8 cellular contexts compared by ENCODE assay signal in the genomic region with DNA sequence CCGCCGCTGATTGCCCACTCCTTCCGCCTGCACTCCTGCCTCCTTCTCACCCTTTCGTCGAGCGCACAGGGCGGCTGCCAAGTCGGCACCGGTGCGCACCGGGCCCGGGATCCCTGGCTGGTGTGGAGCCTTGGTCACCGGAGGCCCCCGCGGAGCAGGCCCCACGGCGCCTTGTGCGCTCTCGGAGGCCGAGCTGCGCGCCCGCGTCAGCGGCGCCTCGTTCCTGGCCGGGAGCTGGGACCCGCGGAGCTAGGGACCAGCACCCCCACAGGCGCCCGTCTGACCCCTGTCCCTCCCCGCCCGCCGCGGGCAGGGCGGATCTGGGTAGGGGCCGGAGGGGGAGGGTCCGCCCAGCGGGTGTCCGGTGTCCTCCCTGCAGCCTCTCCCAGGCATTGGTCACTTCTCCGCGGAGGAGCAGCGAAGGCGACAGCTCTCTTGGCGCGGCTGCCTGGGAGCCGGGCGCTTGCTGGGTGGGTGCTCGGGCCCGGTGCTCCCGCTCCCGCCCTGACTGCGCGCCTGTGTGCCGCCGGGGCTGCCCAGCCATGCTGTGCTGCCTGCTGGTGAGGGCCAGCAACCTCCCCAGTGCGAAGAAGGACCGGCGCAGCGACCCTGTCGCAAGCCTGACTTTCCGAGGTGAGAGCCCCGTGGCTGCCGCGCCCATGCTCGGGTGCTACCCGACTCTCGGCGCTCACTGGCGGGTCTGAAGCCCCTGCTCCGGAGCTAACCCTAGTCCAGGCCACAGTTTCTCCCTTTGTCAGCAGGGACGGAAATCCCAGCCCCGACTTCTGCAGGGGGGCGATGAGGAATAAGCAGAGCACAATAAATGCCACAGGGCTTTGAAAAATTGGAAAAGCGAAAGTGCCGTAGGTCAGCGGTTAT. TPM values are rescaled to one million over a fixed set of nuclear protein-coding genes. Genes with fewer than 3 reads are reported as not detected.
DNase-seq lines count a peak whose midpoint lies in the region; ATAC-seq, FAIRE-seq and TF ChIP-seq lines count a peak whose summit lies in the region.

No MANE protein-coding gene starts in this region.

- no peaks in the 10 kb centered on the region for H3K9me3 ChIP-seq in adrenal gland (replicated peaks in 1 of 3)
- no peaks in the 10 kb centered on the region for H3K9me3 ChIP-seq in iPS-15b (ENCODE audit: control insufficient read depth, insufficient read depth, low read length)

- peak overlapping the region; percentile 52 for H3K4me3 ChIP-seq in Jurkat, Clone E6-1 (ENCODE audit: low read length)
- H3K4me3 ChIP-seq in adrenal gland (peak overlapping the region in 2 of 4 donors; percentile 59 to 71), iPS-15b (ENCODE audit: low read depth, low read length) (peak overlapping the region; percentile 59), skeletal muscle cell (ENCODE audit: low read depth, low read length) (peak overlapping the region; percentile 59)

- peak; percentile 56 for DNase-seq in D721Med (ENCODE audit: insufficient read length, low spot score)
- DNase-seq in Jurkat, Clone E6-1 (ENCODE audit: low read depth, low spot score): no peak
- DNase-seq in adrenal gland: peak in 5 of 7 donors; percentile 32 to 56 (median 41)
- no peak for DNase-seq in skeletal muscle cell (ENCODE audit: low read depth)
- no peak for DNase-seq in NCI-H187 treated with DMSO at 0.1 percent for 48 hours (lab: John Stamatoyannopoulos, UW)

- peak in 1 of 2 donors; percentile 39 for TF ChIP-seq POLR2A in adrenal gland (IDR thresholded peaks at IDR 0.05)

- H3K27me3 ChIP-seq in adrenal gland: peaks cover 12% of the 10 kb centered on the region
- peaks cover 75% of the 10 kb centered on the region for H3K27me3 ChIP-seq in iPS-15b (ENCODE audit: control insufficient read depth, insufficient read depth, low read length)

- peak overlapping the region in 3 of 5 donors; percentile 21 to 38 (median 28) for H3K27ac ChIP-seq in adrenal gland

- no peak for FAIRE-seq in D721Med (lab: Jason Lieb, UNC)

- H3K4me1 ChIP-seq in adrenal gland (replicated peaks in 1 of 2) (peaks cover 5 to 9% of the 10 kb centered on the region in 2 donors), iPS-15b (ENCODE audit: control insufficient read depth, insufficient read depth, low read length) (peaks cover 11% of the 10 kb centered on the region)

- ATAC-seq in GM21367 (IDR thresholded peaks at IDR 0.05; ENCODE audit: unreplicated experiment) (no peak), HG02571 (IDR thresholded peaks at IDR 0.05; ENCODE audit: unreplicated experiment) (no peak)

- no peak overlapping the region for H3K9ac ChIP-seq in iPS-15b (ENCODE audit: low read depth, low read length)

- intact Hi-C loops in adrenal gland (cut with DNase I): no loop called here

- TF ChIP-seq CTCF in D721Med (IDR thresholded peaks at IDR 0.05; ENCODE audit: insufficient read depth, missing control alignments) (no peak), adrenal gland (IDR thresholded peaks at IDR 0.05) (no peak)

- H3K36me3 ChIP-seq in adrenal gland (replicated peaks in 1 of 2) (no peaks in the 10 kb centered on the region), iPS-15b (ENCODE audit: control insufficient read depth, insufficient read depth, low read length) (no peaks in the 10 kb centered on the region)

- 0 to 1% (median 0%) methylated on average over 7 to 78 of the region's 78 CpGs for WGBS in adrenal gland, 4 donors

RNA-seq across cellular contexts. Expression of a gene that starts 13.2 kb away (rescaled TPM):
- not detected for polyA plus RNA-seq in Jurkat, Clone E6-1 (2012; ENCODE audit: insufficient read depth, insufficient read length)
- 10 to 100 TPM in 7 of 8 donors, 1 to 10 TPM in 1; 8.4 to 22.4 (median 19.8) TPM for total RNA-seq in adrenal gland
- polyA plus RNA-seq in adrenal gland: 10 to 100 TPM in 1 of 3 donors, 1 to 10 TPM in 2; 5.7 to 15.9 (median 6.5) TPM

Comparison
In these comparisons a context has a peak if more than half of its experiments do, and no peak if none do; other contexts are left out.
1. DNase-seq: peak in D721Med (single experiment) and adrenal gland (5 of 7); none in Jurkat, Clone E6-1 (single experiment), skeletal muscle cell (single experiment) and NCI-H187 treated with DMSO at 0.1 percent for 48 hours (single experiment).